ENCODE assay signal across 19 cellular contexts in genomic region chr12:69024907-69025306, GRCh38.
DNase-seq lines count a peak whose midpoint lies in the region; ATAC-seq and TF ChIP-seq lines count a peak whose summit lies in the region.
"Had no signal": no experiment of that assay in that cellular context is flagged by ENCODE, and none has a peak within 500 bp of the region (broad histone marks: within the 10 kb centered on the region; RNA-seq: fewer than 3 reads in every experiment).

No MANE protein-coding gene starts in this region.

- CTCF ChIA-PET in SK-N-SH (lab: Yijun Ruan, JAX) = no interaction called here

- no peak for TF ChIP-seq CTCF in SK-N-SH (IDR thresholded peaks at IDR 0.05)
- TF ChIP-seq CTCF in fibroblast of mammary gland (conservative IDR thresholded peaks at IDR 0.05; ENCODE audit: control insufficient read depth, insufficient read depth, low read depth, low read length) = no peak
- no peak for TF ChIP-seq CTCF in stomach (IDR thresholded peaks at IDR 0.05)

- POLR2A ChIA-PET in SK-N-SH (lab: Yijun Ruan, JAX) = no interaction called here

- no peaks in the 10 kb centered on the region for H3K27me3 ChIP-seq in SK-N-SH (ENCODE audit: insufficient read depth)
- no peaks in the 10 kb centered on the region for H3K27me3 ChIP-seq in mucosa of rectum (ENCODE audit: control insufficient read depth in 2 of 2, insufficient read depth in 2 of 2, low read length in 2 of 2)
- no peaks in the 10 kb centered on the region for H3K27me3 ChIP-seq in stomach

- ATAC-seq in HG02973 (IDR thresholded peaks at IDR 0.05; ENCODE audit: unreplicated experiment) (no peak), HG03457 (IDR thresholded peaks at IDR 0.05; ENCODE audit: unreplicated experiment) (no peak), T-helper 17 cell (no peak)
- ATAC-seq: Panc1; stimulated activated naive CD8-positive, alpha-beta T cell treated with anti-CD3 and anti-CD28 coated beads, Interleukin-15, Interleukin-2, amounts not matched to agents 100 U/mL and 50 U/mL, for 24 hours; T-cell had no signal

- no peaks in the 10 kb centered on the region for H3K9me2 ChIP-seq in SK-N-SH

- H3K4me3 ChIP-seq in SK-N-SH (ENCODE audit: low read depth in 2 of 2, low read length in 1 of 2) (no peak overlapping the region; a peak in 1 of 4 replicates), fibroblast of mammary gland (ENCODE audit: control insufficient read depth, low read depth, low read length) (peak overlapping the region; percentile 28), mucosa of rectum (ENCODE audit: low read length in 2 of 2) (no peak overlapping the region), stomach (no peak overlapping the region)
- H3K4me3 ChIP-seq: HAP-1, skin epidermis had no signal

- H3K79me2 ChIP-seq in SK-N-SH (ENCODE audit: insufficient read depth) = no peaks in the 10 kb centered on the region

- no peak for TF ChIP-seq RAD21 in SK-N-SH (IDR thresholded peaks at IDR 0.05; ENCODE audit: low read length)

- H3K4me1 ChIP-seq in SK-N-SH (ENCODE audit: control insufficient read depth in 1 of 2, insufficient read depth in 2 of 2, low read depth in 1 of 2, low read length in 1 of 2) = 0 out of 4 replicates have a peak, but pooled peaks cover 0 to 11% of the 10 kb centered on the region in 2 experiments
- H3K4me1 ChIP-seq in mucosa of rectum (ENCODE audit: control insufficient read depth in 2 of 2, insufficient read depth in 2 of 2, low read length in 2 of 2) = peaks cover 0 to 9% of the 10 kb centered on the region in 2 donors
- H3K4me1 ChIP-seq in stomach = no peaks in the 10 kb centered on the region
- H3K4me1 ChIP-seq: HAP-1 had no signal

- H3K9ac ChIP-seq in SK-N-SH (no peak overlapping the region), mucosa of rectum (ENCODE audit: low read depth in 1 of 2, low read length in 2 of 2) (peak overlapping the region; percentile 26 to 46)

- no peak for TF ChIP-seq POLR2A in stomach (IDR thresholded peaks at IDR 0.05)

- H3K27ac ChIP-seq in SK-N-SH (ENCODE audit: low read depth in 2 of 2, low read length in 1 of 2) = peak overlapping the region in 1 of 2 experiments; percentile 27; a peak in 2 of 4 replicates
- H3K27ac ChIP-seq in mucosa of rectum (ENCODE audit: low read depth in 2 of 2, low read length in 2 of 2) = peak overlapping the region; percentile 69 to 76
- no peak overlapping the region for H3K27ac ChIP-seq in stomach
- H3K27ac ChIP-seq: HL-60 had no signal

- intact Hi-C loops in stomach (cut with DNase I; ENCODE audit: low total_unique reads) = no loop called here

- no peak overlapping the region for H3K4me3 Mint-ChIP-seq in T-helper 17 cell
- H3K4me3 Mint-ChIP-seq: T-cell had no signal

- H3F3A ChIP-seq in SK-N-SH (replicated peaks; ENCODE audit: insufficient read depth) = peaks cover 2% of the 10 kb centered on the region

- no peak overlapping the region for H2AFZ ChIP-seq in SK-N-SH (ENCODE audit: low read depth)

- no peaks in the 10 kb centered on the region for H4K20me1 ChIP-seq in SK-N-SH (ENCODE audit: insufficient read depth)

- 0 out of 2 replicates have a peak overlapping the region, but pooled peaks have one; percentile 4 for H3K4me2 ChIP-seq in SK-N-SH

- whole genome bisulfite sequencing in SK-N-SH (ENCODE audit: low lambda C conversion rate) = 18% methylated on average over 4 of the region's 4 CpGs
- 43 to 63% (median 60%) methylated on average over 4 of the region's 4 CpGs for WGBS in stomach, 5 donors

- peaks cover 32% of the 10 kb centered on the region for H3K27me3 Mint-ChIP-seq in T-helper 17 cell

- no peaks in the 10 kb centered on the region for H3K4me1 Mint-ChIP-seq in T-helper 17 cell
- H3K4me1 Mint-ChIP-seq: T-cell had no signal

- TF ChIP-seq EP300 in SK-N-SH (IDR thresholded peaks at IDR 0.05; ENCODE audit: borderline replicate concordance in 1 of 2, low read depth in 1 of 2, low read length in 1 of 2) = no peak
- TF ChIP-seq EP300 in stomach (IDR thresholded peaks at IDR 0.05) = no peak

- H3K9me3 ChIP-seq in SK-N-SH (no peaks in the 10 kb centered on the region), mucosa of rectum (ENCODE audit: control insufficient read depth in 2 of 2, low read length in 2 of 2) (no peaks in the 10 kb centered on the region), stomach (no peaks in the 10 kb centered on the region), T-helper 17 cell (ENCODE audit: control insufficient read depth, low read length, poor library complexity, severe bottlenecking) (no peaks in the 10 kb centered on the region)
- H3K9me3 ChIP-seq: HAP-1 had no signal

- no peak overlapping the region for H3K27ac Mint-ChIP-seq in T-helper 17 cell
- H3K27ac Mint-ChIP-seq: T-cell had no signal

- H3K36me3 ChIP-seq in SK-N-SH (replicated peaks in 1 of 2; ENCODE audit: control insufficient read depth in 1 of 2, insufficient read depth in 2 of 2, low read length in 1 of 2) (no peaks in the 10 kb centered on the region), mucosa of rectum (ENCODE audit: control insufficient read depth in 2 of 2, insufficient read depth in 2 of 2, low read length in 2 of 2) (no peaks in the 10 kb centered on the region), stomach (no peaks in the 10 kb centered on the region)
- H3K36me3 ChIP-seq: HAP-1 had no signal

- DNase-seq in ELR (ENCODE audit: low read depth) = peak; percentile 79
- DNase-seq in SK-N-SH = no peak
- peak; percentile 85 for DNase-seq in fibroblast of mammary gland (ENCODE audit: low read depth)
- no peak for DNase-seq in stomach
- DNase-seq in T-helper 17 cell = no peak
- DNase-seq: activated CD8-positive, alpha-beta memory T cell treated with anti-CD3 and anti-CD28 coated beads, Interleukin-2, amount 50 U/mL, for 48 hours; activated naive CD4-positive, alpha-beta T cell treated with Interleukin-2 at 50 U/mL for 16 hours; Karpas-422; NCI-H187 treated with DMSO at 0.1 percent for 48 hours; NCI-H526 treated with DMSO at 0.1 percent for 48 hours; stimulated activated naive CD8-positive, alpha-beta T cell treated with anti-CD3 and anti-CD28 coated beads, Interleukin-15, Interleukin-2, amounts not matched to agents 100 U/mL and 50 U/mL, for 24 hours; T-cell had no signal

- no peaks in the 10 kb centered on the region for H3K36me3 Mint-ChIP-seq in T-helper 17 cell (ENCODE audit: low read depth)
- H3K36me3 Mint-ChIP-seq: T-cell had no signal

TF ChIP-seq in SK-N-SH, 30 proteins besides CTCF, POLR2A, EP300 and RAD21 (continues in another document):
- TF ChIP-seq SMC3 (IDR thresholded peaks at IDR 0.05; ENCODE audit: low read depth, low read length) (no peak), TCF12 (IDR thresholded peaks at IDR 0.05) (peak; percentile 39; the same call in 1 of the 2 replicates), USF1 (IDR thresholded peaks at IDR 0.05; ENCODE audit: borderline replicate concordance, low read depth) (no peak), FOXJ3 (CRISPR knock-in tag; IDR thresholded peaks at IDR 0.05) (no peak), POLR2AphosphoS5 (IDR thresholded peaks at IDR 0.05; ENCODE audit: low read depth, low read length) (no peak), SIN3A (IDR thresholded peaks at IDR 0.05; ENCODE audit: borderline replicate concordance, low read depth, low read length) (no peak), GATA2 (CRISPR knock-in tag; IDR thresholded peaks at IDR 0.05) (no peak), TEAD4 (IDR thresholded peaks at IDR 0.05; ENCODE audit: borderline replicate concordance, insufficient read depth) (no peak), MEF2A (IDR thresholded peaks at IDR 0.05; ENCODE audit: borderline replicate concordance, low read depth) (no peak), CHD2 (IDR thresholded peaks at IDR 0.05; ENCODE audit: low read length, partially characterized antibody) (no peak), FOXM1 (IDR thresholded peaks at IDR 0.05; ENCODE audit: low read depth) (no peak), MXI1 (IDR thresholded peaks at IDR 0.05; ENCODE audit: low read depth, low read length) (no peak), YY1 (IDR thresholded peaks at IDR 0.05; ENCODE audit: low read depth) (no peak), NFIC (IDR thresholded peaks at IDR 0.05; ENCODE audit: borderline replicate concordance) (no peak), GABPA (IDR thresholded peaks at IDR 0.05; ENCODE audit: low read depth) (no peak), JUND (IDR thresholded peaks at IDR 0.05) (peak; percentile 18; the same call in 1 of the 2 replicates), NRF1 (IDR thresholded peaks at IDR 0.05; ENCODE audit: low read depth, low read length) (no peak), RXRA (IDR thresholded peaks at IDR 0.05; ENCODE audit: borderline replicate concordance, low read depth) (no peak), RCOR1 (IDR thresholded peaks at IDR 0.05; ENCODE audit: low read length) (no peak)
- TF ChIP-seq, protein P1, sequence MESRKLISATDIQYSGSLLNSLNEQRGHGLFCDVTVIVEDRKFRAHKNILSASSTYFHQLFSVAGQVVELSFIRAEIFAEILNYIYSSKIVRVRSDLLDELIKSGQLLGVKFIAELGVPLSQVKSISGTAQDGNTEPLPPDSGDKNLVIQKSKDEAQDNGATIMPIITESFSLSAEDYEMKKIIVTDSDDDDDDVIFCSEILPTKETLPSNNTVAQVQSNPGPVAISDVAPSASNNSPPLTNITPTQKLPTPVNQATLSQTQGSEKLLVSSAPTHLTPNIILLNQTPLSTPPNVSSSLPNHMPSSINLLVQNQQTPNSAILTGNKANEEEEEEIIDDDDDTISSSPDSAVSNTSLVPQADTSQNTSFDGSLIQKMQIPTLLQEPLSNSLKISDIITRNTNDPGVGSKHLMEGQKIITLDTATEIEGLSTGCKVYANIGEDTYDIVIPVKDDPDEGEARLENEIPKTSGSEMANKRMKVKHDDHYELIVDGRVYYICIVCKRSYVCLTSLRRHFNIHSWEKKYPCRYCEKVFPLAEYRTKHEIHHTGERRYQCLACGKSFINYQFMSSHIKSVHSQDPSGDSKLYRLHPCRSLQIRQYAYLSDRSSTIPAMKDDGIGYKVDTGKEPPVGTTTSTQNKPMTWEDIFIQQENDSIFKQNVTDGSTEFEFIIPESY (IDR thresholded peaks at IDR 0.05; ENCODE audit: borderline replicate concordance, low read depth) = no peak
- TF ChIP-seq, protein P2, sequence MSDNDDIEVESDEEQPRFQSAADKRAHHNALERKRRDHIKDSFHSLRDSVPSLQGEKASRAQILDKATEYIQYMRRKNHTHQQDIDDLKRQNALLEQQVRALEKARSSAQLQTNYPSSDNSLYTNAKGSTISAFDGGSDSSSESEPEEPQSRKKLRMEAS (IDR thresholded peaks at IDR 0.05; ENCODE audit: low read depth) = peak; percentile 56; the same call in 1 of the 2 replicates

Comparison
In these comparisons a context has a peak if more than half of its experiments do, and no peak if none do; other contexts are left out.
1. DNase-seq: peak in ELR (single experiment) and fibroblast of mammary gland (single experiment); none in SK-N-SH (single experiment), stomach (single experiment) and T-helper 17 cell (0 of 3).
2. H3K27ac ChIP-seq: peak in mucosa of rectum (2 of 2); none in stomach (0 of 5).